ENCODE assay signal across 23 cellular contexts in genomic region chr18:62338446-62339105, GRCh38. TPM values are rescaled to one million over a fixed set of nuclear protein-coding genes. Genes with fewer than 3 reads are reported as not detected.
DNase-seq lines count a peak whose midpoint lies in the region; ATAC-seq, FAIRE-seq and TF ChIP-seq lines count a peak whose summit lies in the region.
"Had no signal": no experiment of that assay in that cellular context is flagged by ENCODE, and none has a peak within 500 bp of the region (broad histone marks: within the 10 kb centered on the region; RNA-seq: fewer than 3 reads in every experiment).

No MANE protein-coding gene starts in this region.

- FAIRE-seq in small intestine (lab: Jason Lieb, UNC) = no peak

- peaks cover 50% of the 10 kb centered on the region for H3K4me1 Mint-ChIP-seq in activated T-cell treated with anti-CD3 and anti-CD28 coated beads, Interleukin-2, amount 50 U/mL, for 72 hours (ENCODE audit: low read depth)

- intact Hi-C loops in colonic mucosa (cut with DNase I) = no loop called here
- intact Hi-C loops in left lung (cut with DNase I) = no loop called here

- peaks cover 0 to 3% of the 10 kb centered on the region in 2 donors for H3K36me3 Mint-ChIP-seq in activated T-cell treated with anti-CD3 and anti-CD28 coated beads, Interleukin-2, amount 50 U/mL, for 72 hours (ENCODE audit: insufficient read depth in 2 of 2)
- H3K36me3 Mint-ChIP-seq: activated naive CD4-positive, alpha-beta T cell treated with anti-CD3 and anti-CD28 coated beads, Interleukin-2, amount 50 U/mL, for 72 hours; stimulated activated naive B cell treated with anti-CD40 and anti-IgM and Interleukin-4, amounts not matched to agents 10 μg/mL and 1 μg/mL and 100 μg/mL, for 72 hours had no signal

- H3K27ac Mint-ChIP-seq in activated T-cell treated with anti-CD3 and anti-CD28 coated beads, Interleukin-2, amount 50 U/mL, for 72 hours = no peak overlapping the region

- H3K27me3 Mint-ChIP-seq in activated T-cell treated with anti-CD3 and anti-CD28 coated beads, Interleukin-2, amount 50 U/mL, for 72 hours (ENCODE audit: low read depth) = peaks cover 46% of the 10 kb centered on the region

- H3K27me3 ChIP-seq in colonic mucosa (no peaks in the 10 kb centered on the region), small intestine (ENCODE audit: control insufficient read depth in 2 of 2, insufficient read depth in 2 of 2, low read length in 2 of 2) (no peaks in the 10 kb centered on the region), left lung (peaks cover 0 to 18% of the 10 kb centered on the region in 2 donors)

- no peaks in the 10 kb centered on the region for H3K9me3 Mint-ChIP-seq in activated T-cell treated with anti-CD3 and anti-CD28 coated beads, Interleukin-2, amount 50 U/mL, for 72 hours
- H3K9me3 Mint-ChIP-seq: activated naive CD4-positive, alpha-beta T cell treated with anti-CD3 and anti-CD28 coated beads, Interleukin-2, amount 50 U/mL, for 72 hours; stimulated activated naive B cell treated with anti-CD40 and anti-IgM and Interleukin-4, amounts not matched to agents 10 μg/mL and 1 μg/mL and 100 μg/mL, for 72 hours; T-helper 1 cell treated with Interleukin-12 subunit alpha and Interleukin-12 subunit beta and Interleukin-4 antibody, amounts not matched to agents 30 μg/mL and 1 μg/mL, for 36 hours had no signal

- TF ChIP-seq CTCF in colonic mucosa (IDR thresholded peaks at IDR 0.05) = no peak
- TF ChIP-seq CTCF in left lung (IDR thresholded peaks at IDR 0.05) = no peak

- H3K4me1 ChIP-seq in colonic mucosa (peaks cover 4% of the 10 kb centered on the region), small intestine (ENCODE audit: control insufficient read depth in 2 of 2, insufficient read depth in 1 of 2, low read depth in 1 of 2, low read length in 1 of 2) (peaks cover 12 to 25% of the 10 kb centered on the region in 2 donors), left lung (no peaks in the 10 kb centered on the region)
- H3K4me1 ChIP-seq: psoas muscle had no signal

- DNase-seq in activated T-cell treated with anti-CD3 and anti-CD28 coated beads, Interleukin-2, amount 50 U/mL, for 72 hours = no peak
- no peak for DNase-seq in activated T-cell treated with anti-CD3 and anti-CD28 coated beads, Interleukin-2, amount 50 U/mL, for 1 hour
- DNase-seq in colonic mucosa = no peak
- DNase-seq in small intestine = no peak
- DNase-seq in NCI-H1417 (lab: John Stamatoyannopoulos, UW) = no peak
- no peak for DNase-seq in left lung
- DNase-seq in NOMO-1 treated with DMSO at 0.1 percent for 48 hours (lab: John Stamatoyannopoulos, UW; ENCODE audit: unreplicated experiment) = no peak
- DNase-seq: activated CD4-positive, alpha-beta T cell treated with anti-CD3 and anti-CD28 coated beads, Interleukin-2, amount 50 U/mL, for 4 hours; effector memory CD4-positive, alpha-beta T cell; KG1; left ventricle myocardium superior; mucosa of descending colon; NCI-H1694 treated with DMSO at 0.1 percent for 48 hours; NCI-H774; psoas muscle; SIG-M5; stimulated activated CD4-positive, alpha-beta T cell treated with anti-CD3 and anti-CD28 coated beads, Interleukin-1b, Interleukin-23, amount 100 ng/mL, for 48 hours; stimulated activated naive B cell treated with anti-CD40 and anti-IgM and Interleukin-4, amounts not matched to agents 10 μg/mL and 1 μg/mL and 100 μg/mL, for 72 hours had no signal

- no peaks in the 10 kb centered on the region for H3K9me3 ChIP-seq in colonic mucosa
- H3K9me3 ChIP-seq in small intestine (ENCODE audit: control insufficient read depth, low read depth) = no peaks in the 10 kb centered on the region
- no peaks in the 10 kb centered on the region for H3K9me3 ChIP-seq in left lung
- H3K9me3 ChIP-seq: BLaER1 treated with 17β-estradiol and CSF1 and Interleukin-3, amounts not matched to agents 10 nM and 100 nM; mucosa of descending colon; psoas muscle; thoracic aorta had no signal

- no peak for ATAC-seq in activated T-cell treated with anti-CD3 and anti-CD28 coated beads, Interleukin-2, amount 50 U/mL, for 72 hours (replicated peaks in 1 of 2)
- peak; percentile 50 for ATAC-seq in HG03354 (IDR thresholded peaks at IDR 0.05; ENCODE audit: poor library complexity, severe bottlenecking, unreplicated experiment)
- ATAC-seq in left lung = no peak
- ATAC-seq: psoas muscle had no signal

- 69 to 78% (median 77%) methylated on average over 10 of the region's 10 CpGs for WGBS in small intestine, 3 donors

- H3K4me3 Mint-ChIP-seq in activated T-cell treated with anti-CD3 and anti-CD28 coated beads, Interleukin-2, amount 50 U/mL, for 72 hours = peak overlapping the region; percentile 78
- H3K4me3 Mint-ChIP-seq: stimulated activated naive B cell treated with anti-CD40 and anti-IgM and Interleukin-4, amounts not matched to agents 10 μg/mL and 1 μg/mL and 100 μg/mL, for 72 hours had no signal

- no peak overlapping the region for H3K4me3 ChIP-seq in colonic mucosa
- no peak overlapping the region for H3K4me3 ChIP-seq in small intestine (ENCODE audit: low read depth in 1 of 2, low read length in 2 of 2)
- H3K4me3 ChIP-seq in left lung = no peak overlapping the region
- H3K4me3 ChIP-seq: BLaER1 treated with 17β-estradiol and CSF1 and Interleukin-3, amounts not matched to agents 10 nM and 100 nM; mucosa of descending colon; psoas muscle; thoracic aorta had no signal

- no peak overlapping the region for H3K9ac ChIP-seq in colonic mucosa (ENCODE audit: low read depth in 2 of 2, low read length in 2 of 2)
- H3K9ac ChIP-seq: BLaER1 treated with 17β-estradiol and CSF1 and Interleukin-3, amounts not matched to agents 10 nM and 100 nM had no signal

- H3K27ac ChIP-seq in colonic mucosa (peak overlapping the region; percentile 53), small intestine (ENCODE audit: low read depth in 1 of 2, low read length in 1 of 2) (peak overlapping the region; percentile 75 to 81), left lung (no peak overlapping the region)
- H3K27ac ChIP-seq: BLaER1 treated with 17β-estradiol and CSF1 and Interleukin-3, amounts not matched to agents 10 nM and 100 nM; psoas muscle; thoracic aorta had no signal

- no peaks in the 10 kb centered on the region for H3K36me3 ChIP-seq in colonic mucosa
- no peaks in the 10 kb centered on the region for H3K36me3 ChIP-seq in small intestine (ENCODE audit: control insufficient read depth in 2 of 2, insufficient read depth in 2 of 2, low read length in 2 of 2)
- no peaks in the 10 kb centered on the region for H3K36me3 ChIP-seq in left lung
- H3K36me3 ChIP-seq: BLaER1 treated with 17β-estradiol and CSF1 and Interleukin-3, amounts not matched to agents 10 nM and 100 nM; thoracic aorta had no signal

RNA-seq across cellular contexts. Expression of gene TNFRSF11A, which starts 13.5 kb away (rescaled TPM):
- total RNA-seq in activated T-cell treated with anti-CD3 and anti-CD28 coated beads, Interleukin-2, amount 50 U/mL, for 72 hours = 10 to 100 TPM in 1 of 2 donors, 1 to 10 TPM in 1; 5.4 to 13.7 TPM
- total RNA-seq in colonic mucosa (10 to 100 TPM; 80.6 to 86.6 TPM), left lung (1 to 10 TPM; 4.7 to 8.9 TPM)
- polyA plus RNA-seq in small intestine = 10 to 100 TPM; 15.0 to 23.5 (median 16.5) TPM

Comparison
In these comparisons a context has a peak if more than half of its experiments do, and no peak if none do; other contexts are left out.
1. H3K27ac ChIP-seq: peak in colonic mucosa (single experiment) and small intestine (2 of 2); none in left lung (0 of 2).
2. RNA of gene TNFRSF11A, which starts 13.5 kb away (total RNA-seq): 80.6 to 86.6 TPM in colonic mucosa; 5.4 to 13.7 TPM in activated T-cell treated with anti-CD3 and anti-CD28 coated beads, Interleukin-2, amount 50 U/mL, for 72 hours and 4.7 to 8.9 TPM in left lung; every median in the first group is over 4 times any median in the second.